9 cellular contexts compared by ENCODE assay signal in genomic region chr15:75202251-75203016, GRCh38. TPM values are rescaled to one million over a fixed set of nuclear protein-coding genes. Genes with fewer than 3 reads are reported as not detected.
DNase-seq lines count a peak whose midpoint lies in the region; ATAC-seq and TF ChIP-seq lines count a peak whose summit lies in the region.
"Had no signal": no experiment of that assay in that cellular context is flagged by ENCODE, and none has a peak within 500 bp of the region (broad histone marks: within the 10 kb centered on the region; RNA-seq: fewer than 3 reads in every experiment).

No MANE protein-coding gene starts in this region.

- H3K36me3 Mint-ChIP-seq in neural crest cell (ENCODE audit: low read depth) = no peaks in the 10 kb centered on the region

- H3K4me1 ChIP-seq in PC-9 (replicated peaks; ENCODE audit: insufficient read depth) (peaks cover 43% of the 10 kb centered on the region), subcutaneous abdominal adipose tissue (ENCODE audit: control insufficient read depth in 5 of 5, insufficient read depth in 5 of 5, low read length in 5 of 5) (peaks cover 11 to 66% (median 61%) of the 10 kb centered on the region in 5 donors)

- ATAC-seq in GM18517 (IDR thresholded peaks at IDR 0.05; ENCODE audit: unreplicated experiment) = peak; percentile 32
- ATAC-seq in HG03108 (IDR thresholded peaks at IDR 0.05; ENCODE audit: unreplicated experiment) = peak; percentile 23

- peak overlapping the region; percentile 92 to 97 (median 93) for H3K9ac ChIP-seq in subcutaneous abdominal adipose tissue (ENCODE audit: low read length in 5 of 5)

- peaks cover 23% of the 10 kb centered on the region for H3K27me3 Mint-ChIP-seq in neural crest cell (ENCODE audit: low read depth)

- CTCF ChIA-PET in AG04449 (lab: Yijun Ruan, JAX) (interaction anchor here (0.9 to 10.9 kb wide), 20 partner anchors 10 to 245 kb away, joined by 3 to 337 read pairs (median 8); partner anchors contain the start of genes PPCDC and RPP25), PC-9 (lab: Charles Lee) (interaction anchor here (1.0 to 3.2 kb wide), 2 partner anchors 159 to 165 kb away, joined by 4 to 23 read pairs; no protein-coding TSS in a partner anchor)

- TF ChIP-seq CTCF in AG04449 (IDR thresholded peaks at IDR 0.05; ENCODE audit: insufficient read depth, low read length, missing control alignments) (no peak), PC-9 (conservative IDR thresholded peaks at IDR 0.05) (peak; percentile 59), neural crest cell (conservative IDR thresholded peaks at IDR 0.05) (peak; percentile 37)

- H3K27me3 ChIP-seq in PC-9 (ENCODE audit: insufficient read depth, low read depth) (no peaks in the 10 kb centered on the region), subcutaneous abdominal adipose tissue (ENCODE audit: control insufficient read depth in 5 of 5, insufficient read depth in 4 of 5, low read length in 5 of 5) (no peaks in the 10 kb centered on the region)

- H3K4me3 ChIP-seq in AG04449 (ENCODE audit: low read depth, low read length) (peak overlapping the region; percentile 89), PC-9 (peak overlapping the region; percentile 93), subcutaneous abdominal adipose tissue (ENCODE audit: low read depth in 1 of 5, low read length in 5 of 5) (peak overlapping the region; percentile 84 to 92 (median 88))

- peaks cover 60% of the 10 kb centered on the region for H3K79me2 ChIP-seq in PC-9 (ENCODE audit: low read depth)

- H3F3A ChIP-seq in PC-9 (ENCODE audit: insufficient read depth, low read depth) = peaks cover 22% of the 10 kb centered on the region

- DNase-seq in AG04449 (ENCODE audit: low read depth, low spot score) (peak; percentile 10), PC-9 (peak; percentile 70 to 81), fibroblast of peridontal ligament (ENCODE audit: extremely low read depth) (peak; percentile 69), neural crest cell (ENCODE audit: low read depth, low spot score) (peak; percentile 35)
- peak; percentile 73 to 78 for DNase-seq in activated T-helper 1 cell treated with anti-CD3 and anti-CD28 coated beads, Interleukin-2, amount 50 U/mL, for 16 hours (ENCODE audit: low read depth in 1 of 2, low spot score in 1 of 2)

- peaks cover 45% of the 10 kb centered on the region for H4K20me1 ChIP-seq in PC-9 (ENCODE audit: insufficient read depth)

- no peak overlapping the region for H2AFZ ChIP-seq in PC-9

- no peak overlapping the region for H3K27ac Mint-ChIP-seq in neural crest cell (ENCODE audit: unreplicated experiment)

- POLR2A ChIA-PET in AG04449 (lab: Yijun Ruan, JAX) = interaction anchor here (1.0 to 2.0 kb wide), 10 partner anchors 10 to 179 kb away, joined by 3 to 20 read pairs (median 6); partner anchors contain the start of genes MAN2C1 and PPCDC
- POLR2A ChIA-PET in PC-9 (lab: Charles Lee; ENCODE audit: unreplicated experiment) = interaction anchor here (0.6 to 2.2 kb wide), 6 partner anchors 13 to 179 kb away, joined by 3 to 20 read pairs (median 10); partner anchors contain the start of gene PPCDC

- H3K4me3 Mint-ChIP-seq in neural crest cell = peak overlapping the region; percentile 89

- H3K36me3 ChIP-seq in PC-9 (ENCODE audit: low read depth) (0 out of 2 replicates have a peak, but pooled peaks cover 1% of the 10 kb centered on the region), subcutaneous abdominal adipose tissue (ENCODE audit: control insufficient read depth in 5 of 5, insufficient read depth in 5 of 5, low read length in 5 of 5) (peaks cover 0 to 19% (median 16%) of the 10 kb centered on the region in 5 donors)

- H3K9me3 Mint-ChIP-seq in neural crest cell = no peaks in the 10 kb centered on the region

- peak overlapping the region; percentile 97 for H3K27ac ChIP-seq in PC-9
- H3K27ac ChIP-seq in subcutaneous abdominal adipose tissue (ENCODE audit: low read depth, low read length) = peak overlapping the region; percentile 94

- no TSS peak for BruUV-seq in PC-9 (replicated peaks; lab: Mats Ljungman, UMichigan)

- peak overlapping the region; percentile 100 for H3K4me2 ChIP-seq in PC-9

- H3K9me3 ChIP-seq in PC-9 (ENCODE audit: insufficient read depth, low read depth) (no peaks in the 10 kb centered on the region), subcutaneous abdominal adipose tissue (ENCODE audit: control insufficient read depth in 5 of 5, low read length in 5 of 5) (no peaks in the 10 kb centered on the region)

- H3K4me1 Mint-ChIP-seq in neural crest cell = peaks cover 29% of the 10 kb centered on the region

- intact Hi-C loops in PC-9 (cut with micrococcal nuclease; ENCODE audit: unreplicated experiment) = loop anchor here (2.0 to 5.0 kb wide), 2 partner anchors 32 to 265 kb away; partner anchors contain the start of gene COX5A

- no peaks in the 10 kb centered on the region for H3K9me2 ChIP-seq in PC-9 (ENCODE audit: insufficient read depth)

RNA-seq across cellular contexts. Expression of gene C15orf39, which starts 0.8 kb away (rescaled TPM):
- total RNA-seq in PC-9 (2021) = 40.8 and 41.3 TPM in 2 replicates
- 23.8 and 29.5 TPM in 2 replicates for total RNA-seq in neural crest cell

RNA-seq across cellular contexts. Expression of gene GOLGA6C, which starts 55.7 kb away (rescaled TPM):
- total RNA-seq in PC-9 (2021) = not detected in 2 replicates
- 0.12 TPM in 1 of 2 replicates, not detected in the other for total RNA-seq in neural crest cell
- total RNA-seq: T-helper 2 cell treated with Interferon-gamma antibody and Interleukin-4, amounts not matched to agents 100 ng/mL and 5 ng/mL, for 36 hours had no signal

Comparison
In these comparisons a context has a peak if more than half of its experiments do, and no peak if none do; other contexts are left out.
1. Peak in every context shown above with its lines: DNase-seq, ATAC-seq, H3K4me3 ChIP-seq and H3K27ac ChIP-seq.
2. DNase-seq: peak in every context shown above with its lines; median percentile 76 in PC-9; 76 in activated T-helper 1 cell treated with anti-CD3 and anti-CD28 coated beads, Interleukin-2, amount 50 U/mL, for 16 hours; 69 in fibroblast of peridontal ligament; 35 in neural crest cell; 10 in AG04449.